25 cellular contexts compared by ENCODE assay signal in genomic region chr15:86906406-86906805, GRCh38.
DNase-seq lines count a peak whose midpoint lies in the region; ATAC-seq, FAIRE-seq and TF ChIP-seq lines count a peak whose summit lies in the region.
"Had no signal": no experiment of that assay in that cellular context is flagged by ENCODE, and none has a peak within 500 bp of the region (broad histone marks: within the 10 kb centered on the region; RNA-seq: fewer than 3 reads in every experiment).

No MANE protein-coding gene starts in this region.

- no peak overlapping the region for H2AK5ac ChIP-seq in trophoblast cell (ENCODE audit: low read length)

- no peak overlapping the region for H3K27ac Mint-ChIP-seq in GM23338
- H3K27ac Mint-ChIP-seq in astrocyte (ENCODE audit: unreplicated experiment), result peak overlapping the region; percentile 50
- H3K27ac Mint-ChIP-seq: CD4-positive, alpha-beta memory T cell; IgD-negative memory B cell had no signal

- no peak overlapping the region for H3K4me2 ChIP-seq in GM23338
- H3K4me2 ChIP-seq in astrocyte (ENCODE audit: low read length), result peak overlapping the region; percentile 24
- peak overlapping the region; percentile 34 for H3K4me2 ChIP-seq in trophoblast cell (ENCODE audit: low read length)
- H3K4me2 ChIP-seq: KMS-11 had no signal

- ATAC-seq in GM23338, result no peak
- peak; percentile 48 for ATAC-seq in foreskin keratinocyte
- no peak for ATAC-seq in GM19397 (IDR thresholded peaks at IDR 0.05; ENCODE audit: unreplicated experiment)
- ATAC-seq in HG03097 (IDR thresholded peaks at IDR 0.05; ENCODE audit: low FRiP score, unreplicated experiment), result no peak
- ATAC-seq: PC-3 had no signal

- H3K9ac ChIP-seq in astrocyte (ENCODE audit: low read length) (no peak overlapping the region), trophoblast cell (ENCODE audit: low read length) (no peak overlapping the region)
- H3K9ac ChIP-seq: BLaER1 treated with 17β-estradiol and CSF1 and Interleukin-3, amounts not matched to agents 10 nM and 100 nM; KMS-11 had no signal

- H3K79me1 ChIP-seq in trophoblast cell (ENCODE audit: low read length), result peaks cover 8% of the 10 kb centered on the region

- H2BK120ac ChIP-seq in trophoblast cell (ENCODE audit: insufficient read depth, low read length, poor library complexity), result no peak overlapping the region

- WGBS in trophoblast cell (ENCODE audit: extremely low coverage, insufficient coverage, insufficient read length), result no CpG with 5 or more reads among the region's 2 CpGs

- no peaks in the 10 kb centered on the region for H3F3A ChIP-seq in GM23338 (replicated peaks; ENCODE audit: low read depth)

- H3K27ac ChIP-seq in GM23338 (ENCODE audit: low read depth) (no peak overlapping the region), astrocyte (ENCODE audit: low read depth, low read length) (no peak overlapping the region), foreskin keratinocyte (no peak overlapping the region), trophoblast cell (ENCODE audit: low read depth, low read length) (peak overlapping the region; percentile 69), RWPE1 (no peak overlapping the region)
- H3K27ac ChIP-seq: BLaER1 treated with 17β-estradiol and CSF1 and Interleukin-3, amounts not matched to agents 10 nM and 100 nM; KMS-11; SJSA1 had no signal

- H3K27me3 ChIP-seq in GM23338 (ENCODE audit: insufficient read depth) (no peaks in the 10 kb centered on the region), astrocyte (ENCODE audit: insufficient read depth, low read length) (no peaks in the 10 kb centered on the region), foreskin keratinocyte (no peaks in the 10 kb centered on the region), trophoblast cell (ENCODE audit: insufficient read depth, low read length) (no peaks in the 10 kb centered on the region)
- H3K27me3 ChIP-seq: BLaER1 treated with 17β-estradiol and CSF1 and Interleukin-3, amounts not matched to agents 10 nM and 100 nM; SJSA1 had no signal

- no peaks in the 10 kb centered on the region for H3K79me2 ChIP-seq in GM23338 (replicated peaks; ENCODE audit: insufficient read depth)
- no peaks in the 10 kb centered on the region for H3K79me2 ChIP-seq in astrocyte (ENCODE audit: insufficient read depth, low read length)
- peaks cover 3% of the 10 kb centered on the region for H3K79me2 ChIP-seq in trophoblast cell (ENCODE audit: control insufficient read depth, insufficient read depth, low read length, poor library complexity)

- H2AFZ ChIP-seq in GM23338, result peak overlapping the region; percentile 83; the same call in 1 of the 2 replicates
- no peak overlapping the region for H2AFZ ChIP-seq in astrocyte (ENCODE audit: low read depth, low read length)
- H2AFZ ChIP-seq in trophoblast cell (ENCODE audit: insufficient read depth, low read length, poor library complexity), result no peak overlapping the region

- no peak for TF ChIP-seq CTCF in GM23338 (conservative IDR thresholded peaks at IDR 0.05; ENCODE audit: low read depth in 2 of 2)
- no peak for TF ChIP-seq CTCF in astrocyte (IDR thresholded peaks at IDR 0.05; ENCODE audit: insufficient read depth, low read depth, low read length)
- TF ChIP-seq CTCF in foreskin keratinocyte (conservative IDR thresholded peaks at IDR 0.05), result no peak
- TF ChIP-seq CTCF in RWPE1 (conservative IDR thresholded peaks at IDR 0.05; ENCODE audit: low read depth), result no peak

- H3K27me3 Mint-ChIP-seq in GM23338 (ENCODE audit: insufficient read depth, low read depth, poor library complexity) (peaks cover 2% of the 10 kb centered on the region), astrocyte (ENCODE audit: low read depth, unreplicated experiment) (no peaks in the 10 kb centered on the region)

- H3K4me3 ChIP-seq in GM23338, result no peak overlapping the region
- no peak overlapping the region for H3K4me3 ChIP-seq in astrocyte (ENCODE audit: insufficient read depth, low read depth, low read length)
- no peak overlapping the region for H3K4me3 ChIP-seq in trophoblast cell (ENCODE audit: low read depth, low read length)
- H3K4me3 ChIP-seq: BLaER1 treated with 17β-estradiol and CSF1 and Interleukin-3, amounts not matched to agents 10 nM and 100 nM; SJSA1 had no signal

- H4K20me1 ChIP-seq in GM23338 (replicated peaks; ENCODE audit: insufficient read depth) (no peaks in the 10 kb centered on the region), astrocyte (ENCODE audit: insufficient read depth, low read length) (no peaks in the 10 kb centered on the region)
- H4K20me1 ChIP-seq: BLaER1 treated with 17β-estradiol and CSF1 and Interleukin-3, amounts not matched to agents 10 nM and 100 nM had no signal

- no peak overlapping the region for H3K18ac ChIP-seq in trophoblast cell (ENCODE audit: low read length)

- H3K4me3 Mint-ChIP-seq in GM23338 (no peak overlapping the region), astrocyte (ENCODE audit: unreplicated experiment) (no peak overlapping the region)
- H3K4me3 Mint-ChIP-seq: CD4-positive, alpha-beta memory T cell; IgD-negative memory B cell had no signal

- H4K8ac ChIP-seq in trophoblast cell (ENCODE audit: low read depth, low read length), result no peak overlapping the region

- H3K4me1 Mint-ChIP-seq in GM23338 (peaks cover 5% of the 10 kb centered on the region; the same call in 2 of the 3 replicates), astrocyte (ENCODE audit: low read depth, unreplicated experiment) (peaks cover 21% of the 10 kb centered on the region)

- no peaks in the 10 kb centered on the region for H3K36me3 ChIP-seq in GM23338 (ENCODE audit: insufficient read depth)
- no peaks in the 10 kb centered on the region for H3K36me3 ChIP-seq in astrocyte (ENCODE audit: insufficient read depth, low read length)
- H3K36me3 ChIP-seq in trophoblast cell (ENCODE audit: control insufficient read depth in 1 of 2, insufficient read depth in 2 of 2, low read length in 2 of 2), result no peaks in the 10 kb centered on the region
- H3K36me3 ChIP-seq: BLaER1 treated with 17β-estradiol and CSF1 and Interleukin-3, amounts not matched to agents 10 nM and 100 nM; SJSA1 had no signal

- no peak overlapping the region for H2BK5ac ChIP-seq in trophoblast cell (ENCODE audit: low read depth, low read length, poor library complexity)

- H3K4me1 ChIP-seq in GM23338 (ENCODE audit: insufficient read depth), result 0 out of 2 replicates have a peak, but pooled peaks cover 6% of the 10 kb centered on the region
- H3K4me1 ChIP-seq in astrocyte (ENCODE audit: insufficient read depth, low read length), result peaks cover 9% of the 10 kb centered on the region
- H3K4me1 ChIP-seq in foreskin keratinocyte, result no peaks in the 10 kb centered on the region
- H3K4me1 ChIP-seq in trophoblast cell (ENCODE audit: control insufficient read depth in 1 of 2, insufficient read depth in 2 of 2, low read length in 2 of 2), result peaks cover 4 to 16% of the 10 kb centered on the region in 2 experiments
- H3K4me1 ChIP-seq: Caco-2, SJSA1 had no signal

- CTCF ChIA-PET in RWPE1 (lab: Yijun Ruan, JAX), result interaction anchor here (0.9 kb wide), 1 partner anchor 9 kb away, joined by 3 read pairs; no protein-coding TSS in a partner anchor

- no peaks in the 10 kb centered on the region for H3K9me3 ChIP-seq in astrocyte (ENCODE audit: insufficient read depth, low read depth, low read length)
- no peaks in the 10 kb centered on the region for H3K9me3 ChIP-seq in trophoblast cell (ENCODE audit: insufficient read depth, low read depth, low read length)
- H3K9me3 ChIP-seq: BLaER1 treated with 17β-estradiol and CSF1 and Interleukin-3, amounts not matched to agents 10 nM and 100 nM; Caco-2; SJSA1 had no signal

- H3K9me2 ChIP-seq in GM23338 (ENCODE audit: insufficient read depth), result peaks cover 3% of the 10 kb centered on the region; the same call in 1 of the 2 replicates

- no peak overlapping the region for H3K23ac ChIP-seq in trophoblast cell (ENCODE audit: low read length)

- H3K14ac ChIP-seq in trophoblast cell (ENCODE audit: low read length), result no peak overlapping the region

- no peaks in the 10 kb centered on the region for H3K36me3 Mint-ChIP-seq in GM23338 (ENCODE audit: low read depth)
- no peaks in the 10 kb centered on the region for H3K36me3 Mint-ChIP-seq in astrocyte (ENCODE audit: low read depth, unreplicated experiment)
- H3K36me3 Mint-ChIP-seq: CD4-positive, alpha-beta memory T cell; IgD-negative memory B cell had no signal

- no peak overlapping the region for H4K12ac ChIP-seq in trophoblast cell (ENCODE audit: low read depth, low read length)

- no peak for FAIRE-seq in astrocyte (lab: Jason Lieb, UNC)
- FAIRE-seq: A204.1, G401.6, H54 had no signal

- no peak overlapping the region for H4K91ac ChIP-seq in trophoblast cell (ENCODE audit: low read depth, low read length)

- H3K9me3 Mint-ChIP-seq in GM23338, result peaks cover 3% of the 10 kb centered on the region; the same call in 1 of the 3 replicates
- no peaks in the 10 kb centered on the region for H3K9me3 Mint-ChIP-seq in astrocyte (ENCODE audit: unreplicated experiment)

- H3K4ac ChIP-seq in trophoblast cell (ENCODE audit: low read depth, low read length), result no peak overlapping the region

- POLR2A ChIA-PET in RWPE1 (lab: Yijun Ruan, JAX; ENCODE audit: low non-redundant PET), result no interaction called here

- DNase-seq in GM23338 (ENCODE audit: low spot score) (no peak), astrocyte (ENCODE audit: low read depth) (peak; percentile 75), foreskin keratinocyte (peak in 1 of 2 donors; percentile 10), trophoblast cell (peak; percentile 21 to 45), RWPE1 (ENCODE audit: low spot score) (no peak), HuH-7 (ENCODE audit: low spot score) (no peak)
- DNase-seq: Caco-2; CD4-positive, alpha-beta memory T cell; NCI-H1048; NCI-H1694; NCI-H2029 treated with DMSO at 0.1 percent for 48 hours; NCI-H446 treated with DMSO at 0.1 percent for 48 hours; NCI-H526; NK-92 treated with Interleukin-12 subunit alpha and Interleukin-12 subunit beta, amount 100 ng/mL, for 24 hours; PC-3; Right ventricle myocardium superior had no signal

- no peak overlapping the region for H2BK12ac ChIP-seq in trophoblast cell (ENCODE audit: low read length)

TF ChIP-seq in GM23338, 12 proteins besides CTCF, POLR2A, EP300 and RAD21 (continues in another document):
- TF ChIP-seq ZNF331 (CRISPR knock-in tag; IDR thresholded peaks at IDR 0.05; ENCODE audit: low read depth) (no peak), JUNB (IDR thresholded peaks at IDR 0.05; ENCODE audit: unreplicated experiment) (no peak), CREB1 (CRISPR knock-in tag; IDR thresholded peaks at IDR 0.05; ENCODE audit: low read depth) (no peak), EZH2phosphoT487 (IDR thresholded peaks at IDR 0.05; ENCODE audit: unreplicated experiment) (no peak), ETS1 (IDR thresholded peaks at IDR 0.05) (no peak), EZH2 (IDR thresholded peaks at IDR 0.05; ENCODE audit: low read depth, unreplicated experiment) (no peak)

Comparison
In these comparisons a context has a peak if more than half of its experiments do, and no peak if none do; other contexts are left out.
1. DNase-seq: peak in astrocyte (single experiment) and trophoblast cell (2 of 2); none in GM23338 (single experiment), RWPE1 (single experiment) and HuH-7 (single experiment).